ENCODE assay signal across 8 cellular contexts in the genomic region with DNA sequence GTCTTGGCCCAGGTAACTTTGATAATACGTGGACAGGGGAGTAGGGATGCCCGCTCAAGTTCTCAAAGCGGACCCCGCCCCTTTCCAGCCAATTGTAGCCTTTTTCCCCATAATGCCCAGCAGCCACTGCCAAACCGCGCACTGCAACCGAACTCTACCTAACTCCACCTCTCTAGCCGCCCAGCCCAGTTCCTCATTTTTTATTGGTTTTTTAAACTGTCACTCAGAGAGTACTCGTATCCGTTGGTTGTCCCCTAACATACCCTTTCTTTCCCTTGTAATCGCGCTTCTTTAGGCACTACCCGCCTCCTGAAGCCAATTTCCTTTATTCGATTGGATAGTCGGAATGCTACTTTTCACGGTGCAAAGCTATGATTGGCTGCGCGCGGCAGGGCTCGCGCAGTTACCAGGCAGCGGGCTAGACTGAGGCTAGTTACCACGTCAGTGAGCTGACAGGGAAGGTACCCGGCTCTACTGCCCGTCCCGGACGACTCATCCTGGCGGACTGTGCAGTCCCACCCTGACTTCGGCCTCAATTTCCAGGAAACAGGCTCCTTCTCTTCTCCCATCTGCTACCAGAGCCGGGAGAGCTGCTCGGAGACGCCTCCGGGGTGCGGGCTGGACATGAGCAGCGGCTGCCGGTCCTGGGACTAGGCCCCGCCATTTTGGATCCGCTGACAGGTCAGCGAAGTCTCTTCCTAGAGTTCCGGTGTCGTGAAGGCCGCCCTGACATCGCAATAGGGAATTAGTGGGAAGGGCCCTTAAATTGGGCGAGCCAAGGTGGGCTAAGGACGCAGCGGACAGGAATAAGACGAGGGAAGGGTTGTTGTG. TPM values are rescaled to one million over a fixed set of nuclear protein-coding genes. Genes with fewer than 3 reads are reported as not detected.
A peak's percentile ranks its signal among the peaks of the same experiment; 100 is the strongest.
DNase-seq lines count a peak whose midpoint lies in the region; ATAC-seq, FAIRE-seq and TF ChIP-seq lines count a peak whose summit lies in the region.

Gene GBF1, plus strand, starts transcription at position 432 of the 831 bp plus-strand sequence. CDS start 13,407 bp downstream, outside the sequence.

- H3F3A ChIP-seq in Loucy (ENCODE audit: low read depth): no peaks in the 10 kb centered on the region

- peaks cover 49% of the 10 kb centered on the region for H3K79me2 ChIP-seq in Loucy (ENCODE audit: insufficient read depth, low read length)

- H3K36me3 Mint-ChIP-seq in naive thymus-derived CD8-positive, alpha-beta T cell: peaks cover 0 to 16% (median 5%) of the 10 kb centered on the region in 3 donors

- peak within 1 kb of the TSS; percentile 73 for H3K9ac ChIP-seq in Loucy (ENCODE audit: low read depth, low read length, poor library complexity, severe bottlenecking)

- H3K27me3 Mint-ChIP-seq in naive thymus-derived CD8-positive, alpha-beta T cell: peaks cover 13 to 34% (median 20%) of the 10 kb centered on the region in 5 donors

- ATAC-seq in naive thymus-derived CD8-positive, alpha-beta T cell: peak; percentile 91

- peaks cover 21 to 65% (median 57%) of the 10 kb centered on the region in 4 donors for H3K4me1 Mint-ChIP-seq in naive thymus-derived CD8-positive, alpha-beta T cell

- FAIRE-seq in H54 (lab: Jason Lieb, UNC): peak; percentile 78

- POLR2A ChIA-PET in naive thymus-derived CD8-positive, alpha-beta T cell (lab: Charles Lee): interaction anchor here (0.5 to 2.5 kb wide), 12 partner anchors 12 to 401 kb away, joined by 3 to 7 read pairs (median 4); partner anchors contain the start of genes ELOVL3 and NFKB2

- TF ChIP-seq POLR2A in H54 (IDR thresholded peaks at IDR 0.05; ENCODE audit: low read depth, low read length) (peak; percentile 94), Raji (IDR thresholded peaks at IDR 0.05; ENCODE audit: insufficient read depth, low read depth, low read length) (peak; percentile 87)

- no peaks in the 10 kb centered on the region for H3K9me3 Mint-ChIP-seq in naive thymus-derived CD8-positive, alpha-beta T cell

- H3K27me3 ChIP-seq in Loucy (ENCODE audit: insufficient read depth, low read length, poor library complexity, severe bottlenecking): no peaks in the 10 kb centered on the region

- H3K4me3 ChIP-seq in Loucy (ENCODE audit: low read length, poor library complexity, severe bottlenecking) (peak within 1 kb of the TSS; percentile 92), fibroblast of mammary gland (ENCODE audit: control insufficient read depth, low read depth, low read length) (peak within 1 kb of the TSS; percentile 100)

- no peaks in the 10 kb centered on the region for H3K36me3 ChIP-seq in Loucy (ENCODE audit: insufficient read depth, low read length)

- DNase-seq in EL (peak; percentile 100), H54 (ENCODE audit: insufficient read length, low spot score) (peak; percentile 100), fibroblast of mammary gland (ENCODE audit: low read depth) (peak; percentile 100)
- peak; percentile 82 for DNase-seq in activated T-helper 9 cell treated with anti-CD3 and anti-CD28 coated beads, Interleukin-2, amount 50 U/mL, for 16 hours (ENCODE audit: low read depth)
- DNase-seq in naive thymus-derived CD8-positive, alpha-beta T cell: peak; percentile 73 to 97 (median 90)
- DNase-seq in stimulated activated naive CD4-positive, alpha-beta T cell (lab: John Stamatoyannopoulos, UW): peak; percentile 79 to 97 (median 91)

- H3K4me1 ChIP-seq in Loucy (ENCODE audit: insufficient read depth, low read length, poor library complexity, severe bottlenecking): peaks cover 37% of the 10 kb centered on the region

- no peaks in the 10 kb centered on the region for H3K9me2 ChIP-seq in Loucy (replicated peaks; ENCODE audit: low read depth, low read length)

- peak within 1 kb of the TSS; percentile 89 for H2AFZ ChIP-seq in Loucy (ENCODE audit: low read length)

- peak within 1 kb of the TSS; percentile 93 for H3K4me2 ChIP-seq in Loucy (ENCODE audit: low read depth, low read length, poor library complexity, severe bottlenecking)

- no peaks in the 10 kb centered on the region for H3K9me3 ChIP-seq in Loucy (ENCODE audit: insufficient read depth, low read depth, low read length)

- TF ChIP-seq CTCF in Loucy (conservative IDR thresholded peaks at IDR 0.05; ENCODE audit: low read length): no peak
- TF ChIP-seq CTCF in fibroblast of mammary gland (conservative IDR thresholded peaks at IDR 0.05; ENCODE audit: control insufficient read depth, insufficient read depth, low read depth, low read length): no peak

- peaks cover 47% of the 10 kb centered on the region for H4K20me1 ChIP-seq in Loucy (ENCODE audit: insufficient read depth, low read length, poor library complexity, severe bottlenecking)

- H3K4me3 Mint-ChIP-seq in naive thymus-derived CD8-positive, alpha-beta T cell: peak within 1 kb of the TSS; percentile 88 to 99 (median 98)

- H3K27ac Mint-ChIP-seq in naive thymus-derived CD8-positive, alpha-beta T cell: peak within 1 kb of the TSS; percentile 89 to 99 (median 96)

RNA-seq across cellular contexts. Expression of gene GBF1, which starts in this region (rescaled TPM):
- 10 to 100 TPM; 36.9 to 41.0 TPM for total RNA-seq in naive thymus-derived CD8-positive, alpha-beta T cell
- polyA plus RNA-seq in naive thymus-derived CD8-positive, alpha-beta T cell: 10 to 100 TPM in 2 of 3 donors, 1 to 10 TPM in 1; 6.3 to 17.1 (median 10.7) TPM

Comparison
In these comparisons a context has a peak if more than half of its experiments do, and no peak if none do; other contexts are left out.
1. Peak in every context shown above with its lines: DNase-seq, ATAC-seq and H3K4me3 ChIP-seq.